22 cellular contexts compared by ENCODE assay signal in genomic region chr2:151482310-151482709, GRCh38.
DNase-seq lines count a peak whose midpoint lies in the region; ATAC-seq, FAIRE-seq and TF ChIP-seq lines count a peak whose summit lies in the region.
"Had no signal": no experiment of that assay in that cellular context is flagged by ENCODE, and none has a peak within 500 bp of the region (broad histone marks: within the 10 kb centered on the region; RNA-seq: fewer than 3 reads in every experiment).

No MANE protein-coding gene starts in this region.

- TF ChIP-seq CTCF in H1 (IDR thresholded peaks at IDR 0.05; ENCODE audit: control extremely low read depth in 1 of 3, insufficient read depth in 1 of 3, low read depth in 1 of 3, low read length in 3 of 3), result no peak

- no peak overlapping the region for H3K56ac ChIP-seq in H1 (replicated peaks; ENCODE audit: insufficient read length, low read depth, low read length)

- no peak overlapping the region for H2BK15ac ChIP-seq in H1 (ENCODE audit: low read length)

- TF ChIP-seq POLR2A in H1 (IDR thresholded peaks at IDR 0.05; ENCODE audit: control extremely low read depth in 1 of 2, low read depth in 2 of 2, low read length in 2 of 2), result no peak

- DNase-seq in T-helper 1 cell (no peak), H1 (ENCODE audit: low read depth in 1 of 2, low spot score in 2 of 2) (no peak), SIG-M5 (lab: John Stamatoyannopoulos, UW) (no peak), aorta (no peak)
- DNase-seq in stimulated activated CD4-positive, alpha-beta T cell treated with anti-CD3 and anti-CD28 coated beads, Interleukin-15, amount 100 ng/mL, for 24 hours, result peak; percentile 23
- DNase-seq in stimulated activated CD4-positive, alpha-beta T cell treated with anti-CD3 and anti-CD28 coated beads, Interleukin-12 subunit alpha, Interleukin-12 subunit beta, amount 100 ng/mL, for 4 hours, result no peak
- DNase-seq in stimulated activated CD4-positive, alpha-beta T cell treated with anti-CD3 and anti-CD28 coated beads, TNF-alpha, amount 100 ng/mL, for 24 hours (ENCODE audit: low read depth in 3 of 3), result peak in 2 of 3 experiments; percentile 7 to 12
- DNase-seq: 8988T, activated gamma-delta T cell, foreskin melanocyte, GF-D8, hippocampal formation, left ventricle myocardium superior, MV-4-11, NCI-H2171, NCI-H524 treated with DMSO at 0.1 percent for 48 hours, T-helper 17 cell, upper lobe of left lung had no signal

- peaks cover 28% of the 10 kb centered on the region for H3K4me1 Mint-ChIP-seq in T-helper 1 cell treated with Interleukin-12 subunit alpha and Interleukin-12 subunit beta and Interleukin-4 antibody, amounts not matched to agents 30 μg/mL and 1 μg/mL, for 36 hours (ENCODE audit: low read depth)
- H3K4me1 Mint-ChIP-seq: central memory CD8-positive, alpha-beta T cell; neural crest cell had no signal

- peak overlapping the region; percentile 38 for H3K27ac Mint-ChIP-seq in T-helper 1 cell treated with Interleukin-12 subunit alpha and Interleukin-12 subunit beta and Interleukin-4 antibody, amounts not matched to agents 30 μg/mL and 1 μg/mL, for 36 hours
- H3K27ac Mint-ChIP-seq: T-helper 17 cell had no signal

- no peak overlapping the region for H2AFZ ChIP-seq in H1 (ENCODE audit: low read length)

- POLR2A ChIA-PET in H1 (lab: Charles Lee; ENCODE audit: partially characterized antibody), result interaction anchor here (0.6 kb wide), 1 partner anchor 78 kb away, joined by 4 read pairs; no protein-coding TSS in a partner anchor

- no peaks in the 10 kb centered on the region for H3K23me2 ChIP-seq in H1 (ENCODE audit: low read depth, low read length)

- no peaks in the 10 kb centered on the region for H3K27me3 ChIP-seq in H1 (replicated peaks in 1 of 4; ENCODE audit: control insufficient read depth in 3 of 4, extremely low read depth in 1 of 4, insufficient read depth in 3 of 4, low read length in 3 of 4)
- H3K27me3 ChIP-seq in aorta (ENCODE audit: control insufficient read depth in 1 of 2, insufficient read depth in 2 of 2, low read length in 1 of 2), result no peaks in the 10 kb centered on the region
- H3K27me3 ChIP-seq: upper lobe of left lung had no signal

- H4K91ac ChIP-seq in H1 (replicated peaks; ENCODE audit: insufficient read length, low read length), result no peak overlapping the region

- H2BK20ac ChIP-seq in H1 (ENCODE audit: low read length), result no peak overlapping the region

- H3K4me3 ChIP-seq in H1 (ENCODE audit: extremely low read depth in 1 of 4, insufficient read depth in 2 of 4, low read depth in 3 of 4, low read length in 4 of 4), result no peak overlapping the region
- H3K4me3 ChIP-seq in aorta (ENCODE audit: low read length in 2 of 2), result no peak overlapping the region
- H3K4me3 ChIP-seq: upper lobe of left lung had no signal

- no peak overlapping the region for H3K9ac ChIP-seq in H1 (replicated peaks in 1 of 4; ENCODE audit: extremely low read depth in 1 of 4, low read depth in 3 of 4, low read length in 3 of 4)

- peaks cover 0 to 4% of the 10 kb centered on the region in 2 experiments; a peak in 1 of 4 replicates for H3K79me2 ChIP-seq in H1 (ENCODE audit: control insufficient read depth in 1 of 2, insufficient read depth in 2 of 2, low read length in 2 of 2)

- no peaks in the 10 kb centered on the region for H3K27me3 Mint-ChIP-seq in T-helper 1 cell treated with Interleukin-12 subunit alpha and Interleukin-12 subunit beta and Interleukin-4 antibody, amounts not matched to agents 30 μg/mL and 1 μg/mL, for 36 hours (ENCODE audit: low read depth)
- H3K27me3 Mint-ChIP-seq: central memory CD8-positive, alpha-beta T cell; T-helper 17 cell had no signal

- H3K4me3 Mint-ChIP-seq in T-helper 1 cell treated with Interleukin-12 subunit alpha and Interleukin-12 subunit beta and Interleukin-4 antibody, amounts not matched to agents 30 μg/mL and 1 μg/mL, for 36 hours, result no peak overlapping the region
- H3K4me3 Mint-ChIP-seq: central memory CD8-positive, alpha-beta T cell; neural crest cell; T-helper 17 cell had no signal

- H2BK120ac ChIP-seq in H1 (replicated peaks; ENCODE audit: low read depth, low read length), result no peak overlapping the region

- no peak for ATAC-seq in aorta (ENCODE audit: low FRiP score)
- ATAC-seq: left ventricle myocardium superior, T-helper 17 cell had no signal

- no peak overlapping the region for H3K23ac ChIP-seq in H1 (ENCODE audit: insufficient read length)

- no peak overlapping the region for H3K4ac ChIP-seq in H1 (replicated peaks; ENCODE audit: insufficient read length, low read depth, low read length)

- H3K79me1 ChIP-seq in H1 (ENCODE audit: low read depth, low read length), result no peaks in the 10 kb centered on the region

- no peak for TF ChIP-seq EP300 in H1 (IDR thresholded peaks at IDR 0.05; ENCODE audit: borderline replicate concordance in 1 of 2, low read depth in 2 of 2, low read length in 2 of 2)

- H2BK12ac ChIP-seq in H1 (ENCODE audit: low read depth, low read length), result no peak overlapping the region

- peaks cover 61% of the 10 kb centered on the region for H3K36me3 Mint-ChIP-seq in T-helper 1 cell treated with Interleukin-12 subunit alpha and Interleukin-12 subunit beta and Interleukin-4 antibody, amounts not matched to agents 30 μg/mL and 1 μg/mL, for 36 hours (ENCODE audit: low read depth)

- no peak overlapping the region for H3K14ac ChIP-seq in H1 (ENCODE audit: insufficient read length)

- no peak overlapping the region for H3K18ac ChIP-seq in H1 (ENCODE audit: extremely low read depth, low read length)

- H2AK5ac ChIP-seq in H1 (ENCODE audit: low read depth, low read length), result no peak overlapping the region

- H4K20me1 ChIP-seq in H1 (replicated peaks in 1 of 2; ENCODE audit: control insufficient read depth in 1 of 2, insufficient read depth in 2 of 2, low read length in 2 of 2), result peaks cover 0 to 4% of the 10 kb centered on the region in 2 experiments

- H4K5ac ChIP-seq in H1 (ENCODE audit: insufficient read length, low read depth, low read length), result no peak overlapping the region

- H2BK5ac ChIP-seq in H1 (ENCODE audit: low read depth, low read length), result no peak overlapping the region

- 88% methylated on average over 3 of the region's 3 CpGs; no CpG with 5 or more reads in 1 of the 2 experiments for WGBS in H1 (ENCODE audit: extremely low coverage in 1 of 2, insufficient coverage in 1 of 2, insufficient read length in 1 of 2, insufficient replicate concordance in 2 of 2, low coverage in 1 of 2, low lambda C conversion rate in 2 of 2, missing lambda C conversion rate in 1 of 2), 2 experiments
- WGBS in aorta, 2 donors, result 90 to 96% methylated on average over 3 of the region's 3 CpGs

- CTCF ChIA-PET in H1 (lab: Charles Lee; ENCODE audit: partially characterized antibody), result no interaction called here

- H3K9me3 ChIP-seq in H1 (ENCODE audit: insufficient read depth in 2 of 2, low read depth in 1 of 2, low read length in 1 of 2) (no peaks in the 10 kb centered on the region), aorta (ENCODE audit: control insufficient read depth, low read length) (no peaks in the 10 kb centered on the region)
- H3K9me3 ChIP-seq: upper lobe of left lung had no signal

- no peak overlapping the region for H4K8ac ChIP-seq in H1 (ENCODE audit: extremely low read depth, insufficient read depth, low read length)

- intact Hi-C loops in aorta (cut with DNase I), result no loop called here

- no peak for FAIRE-seq in H1 (lab: Jason Lieb, UNC)
- FAIRE-seq: astrocyte had no signal

- no peak for TF ChIP-seq RAD21 in H1 (IDR thresholded peaks at IDR 0.05 in 1 of 2, conservative IDR thresholded peaks at IDR 0.05 in 1 of 2; ENCODE audit: low read depth in 2 of 2, low read length in 2 of 2)

- H3K4me1 ChIP-seq in H1 (replicated peaks in 1 of 4; ENCODE audit: control insufficient read depth in 3 of 4, insufficient read depth in 4 of 4, low read length in 3 of 4) (peaks cover 0 to 2% (median 0%) of the 10 kb centered on the region in 4 experiments; a peak in 1 of 7 replicates), aorta (ENCODE audit: control insufficient read depth in 1 of 2, insufficient read depth in 2 of 2, low read length in 2 of 2) (no peaks in the 10 kb centered on the region)
- H3K4me1 ChIP-seq: upper lobe of left lung had no signal

- H3K27ac ChIP-seq in H1 (ENCODE audit: low read depth, low read length) (no peak overlapping the region), aorta (ENCODE audit: low read depth in 1 of 2, low read length in 2 of 2) (no peak overlapping the region)
- H3K27ac ChIP-seq: upper lobe of left lung had no signal

- H3K9me3 Mint-ChIP-seq in T-helper 1 cell treated with Interleukin-12 subunit alpha and Interleukin-12 subunit beta and Interleukin-4 antibody, amounts not matched to agents 30 μg/mL and 1 μg/mL, for 36 hours, result no peaks in the 10 kb centered on the region
- H3K9me3 Mint-ChIP-seq: central memory CD8-positive, alpha-beta T cell; neural crest cell had no signal

- peaks cover 2 to 64% (median 16%) of the 10 kb centered on the region in 4 experiments; a peak in 7 of 8 replicates for H3K36me3 ChIP-seq in H1 (ENCODE audit: control insufficient read depth in 2 of 4, insufficient read depth in 4 of 4, low read length in 3 of 4)
- peaks cover 0 to 7% of the 10 kb centered on the region in 2 donors for H3K36me3 ChIP-seq in aorta (ENCODE audit: control insufficient read depth in 1 of 2, insufficient read depth in 2 of 2, low read length in 1 of 2)

- no peak overlapping the region for H3K4me2 ChIP-seq in H1 (ENCODE audit: insufficient read depth in 1 of 2, low read depth in 2 of 2, low read length in 2 of 2)

TF ChIP-seq in H1, 55 proteins besides CTCF, POLR2A, EP300 and RAD21:
- TF ChIP-seq FOSL1 (IDR thresholded peaks at IDR 0.05; ENCODE audit: insufficient read depth, low read depth, low read length) (no peak), POLR2AphosphoS5 (IDR thresholded peaks at IDR 0.05; ENCODE audit: low read depth, low read length) (peak; percentile 43; the same call in 1 of the 2 replicates)

Comparison
In these comparisons a context has a peak if more than half of its experiments do, and no peak if none do; other contexts are left out.
1. DNase-seq: peak in stimulated activated CD4-positive, alpha-beta T cell treated with anti-CD3 and anti-CD28 coated beads, Interleukin-15, amount 100 ng/mL, for 24 hours (single experiment) and stimulated activated CD4-positive, alpha-beta T cell treated with anti-CD3 and anti-CD28 coated beads, TNF-alpha, amount 100 ng/mL, for 24 hours (2 of 3); none in T-helper 1 cell (0 of 5), stimulated activated CD4-positive, alpha-beta T cell treated with anti-CD3 and anti-CD28 coated beads, Interleukin-12 subunit alpha, Interleukin-12 subunit beta, amount 100 ng/mL, for 4 hours (single experiment), H1 (0 of 2), SIG-M5 (single experiment) and aorta (0 of 2).